Comparison of ENCODE assay signal across 1 cellular context in genomic region chr4:40840985-40841571, GRCh38.
TF ChIP-seq lines count a peak whose summit lies in the region.

No MANE protein-coding gene starts in this region.

TF ChIP-seq in WTC11, 78 proteins besides CTCF, POLR2A, EP300 and RAD21 (continued from another document):
- TF ChIP-seq AFF4 (CRISPR knock-in tag; IDR thresholded peaks at IDR 0.05; ENCODE audit: borderline replicate concordance) (no peak), ETV6 (CRISPR knock-in tag; IDR thresholded peaks at IDR 0.05) (peak; percentile 47; the same call in 1 of the 2 replicates), STAT6 (CRISPR knock-in tag; conservative IDR thresholded peaks at IDR 0.05; ENCODE audit: low read depth) (no peak), ATF6 (CRISPR knock-in tag; IDR thresholded peaks at IDR 0.05) (no peak), ZNF121 (CRISPR knock-in tag; IDR thresholded peaks at IDR 0.05) (no peak), GTF2I (CRISPR knock-in tag; conservative IDR thresholded peaks at IDR 0.05) (no peak), NR1H2 (CRISPR knock-in tag; IDR thresholded peaks at IDR 0.05) (no peak), SMAD3 (CRISPR knock-in tag; IDR thresholded peaks at IDR 0.05; ENCODE audit: borderline replicate concordance) (peak; percentile 73; the same call in 1 of the 2 replicates), MAX (CRISPR knock-in tag; IDR thresholded peaks at IDR 0.05) (no peak), ZNF263 (CRISPR knock-in tag; IDR thresholded peaks at IDR 0.05; ENCODE audit: low read depth) (no peak)
